ENCODE assay signal across 13 cellular contexts in the genomic region with DNA sequence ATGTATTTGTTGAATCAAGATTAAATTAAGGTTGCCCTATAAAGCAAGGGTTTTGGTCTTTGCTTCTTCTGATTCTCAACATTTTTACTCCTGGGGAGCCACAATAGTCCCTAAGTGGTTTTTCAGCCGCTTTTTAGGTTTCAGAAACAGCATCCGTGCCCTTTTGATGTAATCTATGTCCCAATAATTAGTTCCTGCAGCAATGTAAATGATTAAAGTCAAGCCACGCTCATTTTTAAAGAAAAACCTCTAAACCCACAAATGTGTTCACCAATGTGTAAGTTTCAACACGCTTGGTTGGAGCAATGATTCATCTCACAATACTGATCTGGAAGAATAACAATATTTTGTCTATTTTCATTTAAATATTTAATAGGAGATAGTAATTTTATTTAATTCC. TPM values are rescaled to one million over a fixed set of nuclear protein-coding genes. Genes with fewer than 3 reads are reported as not detected.
DNase-seq lines count a peak whose midpoint lies in the region; ATAC-seq lines count a peak whose summit lies in the region.
"Had no signal": no experiment of that assay in that cellular context is flagged by ENCODE, and none has a peak within 500 bp of the region (broad histone marks: within the 10 kb centered on the region; RNA-seq: fewer than 3 reads in every experiment).

No MANE protein-coding gene starts in this region.

- no peak overlapping the region for H3K18ac ChIP-seq in mesenchymal stem cell (ENCODE audit: low read depth in 1 of 2, low read length in 2 of 2)

- no peaks in the 10 kb centered on the region for H3K9me3 Mint-ChIP-seq in activated CD8-positive, alpha-beta T cell treated with anti-CD3 and anti-CD28 coated beads, Interleukin-2, amount 10 ng/mL, durations not matched to agents 7 days and 5 days (ENCODE audit: insufficient read depth)

- no peak overlapping the region for H2BK120ac ChIP-seq in mesenchymal stem cell (ENCODE audit: low read depth, low read length)

- no peak overlapping the region for H4K91ac ChIP-seq in mesenchymal stem cell (ENCODE audit: low read length)

- peaks cover 65% of the 10 kb centered on the region for H3K4me1 Mint-ChIP-seq in activated CD8-positive, alpha-beta T cell treated with anti-CD3 and anti-CD28 coated beads, Interleukin-2, amount 10 ng/mL, durations not matched to agents 7 days and 5 days (ENCODE audit: low read depth)

- no peak overlapping the region for H4K8ac ChIP-seq in mesenchymal stem cell (ENCODE audit: low read length)

- H2AK5ac ChIP-seq in mesenchymal stem cell (ENCODE audit: low read length, severe bottlenecking) = no peak overlapping the region

- no peak overlapping the region for H2BK12ac ChIP-seq in mesenchymal stem cell (ENCODE audit: low read length in 2 of 2)

- H2BK5ac ChIP-seq in mesenchymal stem cell (ENCODE audit: low read depth, low read length, poor library complexity, severe bottlenecking) = no peak overlapping the region

- no peak overlapping the region for H3K14ac ChIP-seq in mesenchymal stem cell (ENCODE audit: low read length in 2 of 2)

- H3K4me3 Mint-ChIP-seq in activated CD8-positive, alpha-beta T cell treated with anti-CD3 and anti-CD28 coated beads, Interleukin-2, amount 10 ng/mL, durations not matched to agents 7 days and 5 days = peak overlapping the region; percentile 77

- H2AFZ ChIP-seq in mesenchymal stem cell (ENCODE audit: low read depth, low read length) = no peak overlapping the region

- H3K9me3 ChIP-seq in mesenchymal stem cell (ENCODE audit: control insufficient read depth, low read length) = peaks cover 4% of the 10 kb centered on the region

- peaks cover 20 to 30% of the 10 kb centered on the region in 2 experiments for H3K36me3 ChIP-seq in mesenchymal stem cell (ENCODE audit: control insufficient read depth in 1 of 2, insufficient read depth in 2 of 2, low read depth in 1 of 2, low read length in 2 of 2)

- peak overlapping the region; percentile 96 for H3K27ac ChIP-seq in mesenchymal stem cell (ENCODE audit: low read length, poor library complexity, severe bottlenecking)

- H2BK15ac ChIP-seq in mesenchymal stem cell (ENCODE audit: low read depth, poor library complexity, severe bottlenecking) = no peak overlapping the region

- no peak overlapping the region for H3K9ac ChIP-seq in mesenchymal stem cell (ENCODE audit: low read length)

- H3K4me3 ChIP-seq in Jurkat, Clone E6-1 (ENCODE audit: low read length) = no peak overlapping the region
- H3K4me3 ChIP-seq in mesenchymal stem cell (ENCODE audit: insufficient read depth in 1 of 2, low read depth in 1 of 2, low read length in 2 of 2) = no peak overlapping the region

- H3K27ac Mint-ChIP-seq in activated CD8-positive, alpha-beta T cell treated with anti-CD3 and anti-CD28 coated beads, Interleukin-2, amount 10 ng/mL, durations not matched to agents 7 days and 5 days = peak overlapping the region; percentile 97

- DNase-seq in ACHN (peak; percentile 44), mesenchymal stem cell (no peak), NCI-H1930 (lab: John Stamatoyannopoulos, UW) (no peak), nucleus accumbens (lab: John Stamatoyannopoulos, UW) (no peak), DMS53 (lab: John Stamatoyannopoulos, UW) (no peak)
- peak; percentile 44 for DNase-seq in Jurkat, Clone E6-1 (ENCODE audit: low read depth, low spot score)
- DNase-seq in activated CD8-positive, alpha-beta T cell treated with anti-CD3 and anti-CD28 coated beads, Interleukin-2, amount 10 ng/mL, durations not matched to agents 7 days and 5 days = no peak
- DNase-seq: activated effector memory CD4-positive, alpha-beta T cell treated with Interleukin-2 at 50 U/mL for 16 hours; foreskin melanocyte; NCI-H1048; NCI-H510A had no signal

- POLR2A ChIA-PET in activated CD8-positive, alpha-beta T cell treated with anti-CD3 and anti-CD28 coated beads, Interleukin-2, amount 10 ng/mL, durations not matched to agents 7 days and 5 days (lab: Charles Lee) = interaction anchor here (1.0 to 5.3 kb wide), 8 partner anchors 30 to 200 kb away, joined by 3 to 61 read pairs (median 11); no protein-coding TSS in a partner anchor

- H3K36me3 Mint-ChIP-seq in activated CD8-positive, alpha-beta T cell treated with anti-CD3 and anti-CD28 coated beads, Interleukin-2, amount 10 ng/mL, durations not matched to agents 7 days and 5 days (ENCODE audit: low read depth) = peaks cover 92% of the 10 kb centered on the region

- no peaks in the 10 kb centered on the region for H3K79me1 ChIP-seq in mesenchymal stem cell (replicated peaks; ENCODE audit: low read length, poor library complexity, severe bottlenecking)

- no peaks in the 10 kb centered on the region for H3K27me3 ChIP-seq in mesenchymal stem cell (ENCODE audit: control insufficient read depth in 1 of 2, insufficient read depth in 1 of 2, low read length in 2 of 2)

- H3K4ac ChIP-seq in mesenchymal stem cell (ENCODE audit: low read depth in 1 of 2, low read length in 2 of 2) = no peak overlapping the region

- no peak overlapping the region for H3K23ac ChIP-seq in mesenchymal stem cell (ENCODE audit: low read length in 2 of 2)

- H3K4me1 ChIP-seq in mesenchymal stem cell (ENCODE audit: control insufficient read depth, insufficient read depth, low read depth, low read length) = peaks cover 6% of the 10 kb centered on the region

- no peaks in the 10 kb centered on the region for H3K27me3 Mint-ChIP-seq in activated CD8-positive, alpha-beta T cell treated with anti-CD3 and anti-CD28 coated beads, Interleukin-2, amount 10 ng/mL, durations not matched to agents 7 days and 5 days (ENCODE audit: low read depth)

- CTCF ChIA-PET in activated CD8-positive, alpha-beta T cell treated with anti-CD3 and anti-CD28 coated beads, Interleukin-2, amount 10 ng/mL, durations not matched to agents 7 days and 5 days (lab: Charles Lee) = interaction anchor here (1.0 to 5.5 kb wide), 3 partner anchors 41 to 356 kb away, joined by 4 to 49 read pairs (median 6); no protein-coding TSS in a partner anchor

- in situ Hi-C loops in ACHN (cut with HindIII; ENCODE audit: low pct_ligation_motif_present, low pct_unique_long_range_greater_than_20kb, low sequenced_read_pairs) = no loop called here

- 87% methylated on average over 4 of the region's 4 CpGs for WGBS in mesenchymal stem cell

- ATAC-seq in activated CD8-positive, alpha-beta T cell treated with anti-CD3 and anti-CD28 coated beads, Interleukin-2, amount 10 ng/mL, durations not matched to agents 7 days and 5 days = no peak
- no peak for ATAC-seq in GM21447 (IDR thresholded peaks at IDR 0.05; ENCODE audit: unreplicated experiment)
- ATAC-seq: Right ventricle myocardium inferior had no signal

- no peak overlapping the region for H3K4me2 ChIP-seq in mesenchymal stem cell (ENCODE audit: low read length, poor library complexity, severe bottlenecking)

RNA-seq across cellular contexts. Expression of a gene that starts 5.6 kb away (rescaled TPM):
- 54.2 TPM for polyA plus RNA-seq in Jurkat, Clone E6-1 (2012; ENCODE audit: insufficient read depth, insufficient read length)
- 100 to 1,000 TPM; 123 to 126 TPM for total RNA-seq in activated CD8-positive, alpha-beta T cell treated with anti-CD3 and anti-CD28 coated beads, Interleukin-2, amount 10 ng/mL, durations not matched to agents 7 days and 5 days
- 16.2 TPM for polyA plus RNA-seq in mesenchymal stem cell (2013, experiment 1 of 2)
- polyA plus RNA-seq in mesenchymal stem cell (2013, experiment 2 of 2) = 15.9 TPM

Comparison
In these comparisons a context has a peak if more than half of its experiments do, and no peak if none do; other contexts are left out.
1. DNase-seq: peak in ACHN (single experiment) and Jurkat, Clone E6-1 (single experiment); none in activated CD8-positive, alpha-beta T cell treated with anti-CD3 and anti-CD28 coated beads, Interleukin-2, amount 10 ng/mL, durations not matched to agents 7 days and 5 days (single experiment), mesenchymal stem cell (single experiment), NCI-H1930 (0 of 2), nucleus accumbens (0 of 56) and DMS53 (single experiment).